ENCODE assay signal across 21 cellular contexts in genomic region chr3:99313481-99313880, GRCh38.
DNase-seq lines count a peak whose midpoint lies in the region; ATAC-seq, FAIRE-seq and TF ChIP-seq lines count a peak whose summit lies in the region.
"Had no signal": no experiment of that assay in that cellular context is flagged by ENCODE, and none has a peak within 500 bp of the region (broad histone marks: within the 10 kb centered on the region; RNA-seq: fewer than 3 reads in every experiment).

No MANE protein-coding gene starts in this region.

- H3K27me3 ChIP-seq in IMR-90 (ENCODE audit: control insufficient read depth, insufficient read depth, low read length) (no peaks in the 10 kb centered on the region), fibroblast of lung (ENCODE audit: control insufficient read depth, insufficient read depth, low read length) (no peaks in the 10 kb centered on the region)
- H3K27me3 ChIP-seq: BE2C had no signal

- no peak overlapping the region for H2BK20ac ChIP-seq in IMR-90 (ENCODE audit: low read depth, low read length)

- DNase-seq in IMR-90 (peak; percentile 47), brain pericyte (ENCODE audit: low read depth, low spot score) (peak; percentile 57), fibroblast of lung (ENCODE audit: low read depth in 2 of 2) (peak; percentile 34 to 83), osteocyte (ENCODE audit: extremely low spot score, unreplicated experiment) (no peak), H54 (ENCODE audit: insufficient read length, low spot score) (no peak), NCI-H2196 (lab: John Stamatoyannopoulos, UW; ENCODE audit: unreplicated experiment) (no peak), glutamatergic neuron (no peak)
- DNase-seq: ACHN; BE2C; CD4-positive, alpha-beta memory T cell; DMS79 treated with DMSO at 0.1 percent for 48 hours; GF-D8; GM23248; NCI-H1092 treated with DMSO at 0.1 percent for 48 hours; NCI-H1694; NCI-H2107; NCI-H69; NK-92 treated with Interleukin-12 subunit alpha and Interleukin-12 subunit beta, amount 100 ng/mL, for 24 hours had no signal

- H3K9me3 ChIP-seq in IMR-90 (ENCODE audit: control insufficient read depth, insufficient read depth, low read length): peaks cover 4% of the 10 kb centered on the region; the same call in 1 of the 2 replicates
- no peaks in the 10 kb centered on the region for H3K9me3 ChIP-seq in fibroblast of lung (ENCODE audit: control insufficient read depth, insufficient read depth, low read depth, low read length)
- H3K9me3 ChIP-seq: BE2C had no signal

- H3K27me3 Mint-ChIP-seq in osteocyte (ENCODE audit: unreplicated experiment) (no peaks in the 10 kb centered on the region), glutamatergic neuron (ENCODE audit: unreplicated experiment) (no peaks in the 10 kb centered on the region)
- H3K27me3 Mint-ChIP-seq: CD4-positive, alpha-beta memory T cell had no signal

- H3K9me3 Mint-ChIP-seq in osteocyte (ENCODE audit: unreplicated experiment): peaks cover 32% of the 10 kb centered on the region
- peaks cover under 1% of the 10 kb centered on the region for H3K9me3 Mint-ChIP-seq in glutamatergic neuron (ENCODE audit: unreplicated experiment)

- no peaks in the 10 kb centered on the region for H4K20me1 ChIP-seq in IMR-90 (ENCODE audit: insufficient read depth, low read length)
- no peaks in the 10 kb centered on the region for H4K20me1 ChIP-seq in fibroblast of lung (ENCODE audit: control insufficient read depth, extremely low read depth, insufficient read depth, low read length)

- no peaks in the 10 kb centered on the region for H3K79me2 ChIP-seq in fibroblast of lung (ENCODE audit: control insufficient read depth, insufficient read depth, low read length)

- H3K4me1 Mint-ChIP-seq in osteocyte (ENCODE audit: unreplicated experiment) (peaks cover 61% of the 10 kb centered on the region), glutamatergic neuron (ENCODE audit: low read depth, unreplicated experiment) (no peaks in the 10 kb centered on the region)
- H3K4me1 Mint-ChIP-seq: CD4-positive, alpha-beta memory T cell had no signal

- H2BK5ac ChIP-seq in IMR-90 (ENCODE audit: low read depth, low read length, poor library complexity, severe bottlenecking): no peak overlapping the region

- no peak overlapping the region for H2AK5ac ChIP-seq in IMR-90 (ENCODE audit: low read depth, low read length)

- H4K5ac ChIP-seq in IMR-90 (ENCODE audit: low read depth, low read length): no peak overlapping the region

- CTCF ChIA-PET in IMR-90 (lab: Yijun Ruan, JAX): no interaction called here

- BruUV-seq in IMR-90 (replicated peaks; lab: Mats Ljungman, UMichigan): no TSS peak

- peak overlapping the region; percentile 93 for H3K27ac Mint-ChIP-seq in osteocyte (ENCODE audit: unreplicated experiment)
- H3K27ac Mint-ChIP-seq in glutamatergic neuron (ENCODE audit: unreplicated experiment): no peak overlapping the region
- H3K27ac Mint-ChIP-seq: CD4-positive, alpha-beta memory T cell had no signal

- no peak overlapping the region for H2AK9ac ChIP-seq in IMR-90 (replicated peaks; ENCODE audit: low read depth, low read length, poor library complexity)

- H3K14ac ChIP-seq in IMR-90 (replicated peaks; ENCODE audit: low read depth, low read length): no peak overlapping the region

- H3K36me3 Mint-ChIP-seq in osteocyte (ENCODE audit: unreplicated experiment) (peaks cover 30% of the 10 kb centered on the region), glutamatergic neuron (ENCODE audit: unreplicated experiment) (no peaks in the 10 kb centered on the region)

- H4K91ac ChIP-seq in IMR-90 (ENCODE audit: insufficient read depth, low read depth, low read length): no peak overlapping the region

- intact Hi-C loops in IMR-90 (cut with micrococcal nuclease): no loop called here

- H3K4me2 ChIP-seq in IMR-90 (ENCODE audit: low read depth, low read length): no peak overlapping the region
- H3K4me2 ChIP-seq in fibroblast of lung (ENCODE audit: extremely low read depth, insufficient read depth, low read length): no peak overlapping the region

- H3K4me3 Mint-ChIP-seq in osteocyte (ENCODE audit: unreplicated experiment) (no peak overlapping the region), glutamatergic neuron (ENCODE audit: unreplicated experiment) (no peak overlapping the region)
- H3K4me3 Mint-ChIP-seq: CD4-positive, alpha-beta memory T cell had no signal

- no peak for FAIRE-seq in H54 (lab: Jason Lieb, UNC)
- FAIRE-seq: D721Med, GM19239 had no signal

- H2AFZ ChIP-seq in IMR-90 (replicated peaks; ENCODE audit: low read length, poor library complexity): no peak overlapping the region
- no peak overlapping the region for H2AFZ ChIP-seq in fibroblast of lung (ENCODE audit: low read length)
- H2AFZ ChIP-seq: GM23248 had no signal

- no peak for TF ChIP-seq POLR2A in IMR-90 (IDR thresholded peaks at IDR 0.05; ENCODE audit: low read depth, low read length)
- no peak for TF ChIP-seq POLR2A in H54 (IDR thresholded peaks at IDR 0.05; ENCODE audit: low read depth, low read length)

- TF ChIP-seq CTCF in IMR-90 (conservative IDR thresholded peaks at IDR 0.05; ENCODE audit: low read depth, low read length) (no peak), fibroblast of lung (conservative IDR thresholded peaks at IDR 0.05 in 1 of 2, IDR thresholded peaks at IDR 0.05 in 1 of 2; ENCODE audit: low read depth in 1 of 2, low read length in 2 of 2) (no peak), osteocyte (IDR thresholded peaks at IDR 0.05) (no peak), glutamatergic neuron (IDR thresholded peaks at IDR 0.05; ENCODE audit: partially characterized antibody, unreplicated experiment) (no peak)

- no peak overlapping the region for H3K4me3 ChIP-seq in IMR-90 (ENCODE audit: insufficient read depth, low read depth, low read length)
- H3K4me3 ChIP-seq in fibroblast of lung (replicated peaks in 1 of 4; ENCODE audit: control extremely low read depth in 1 of 4, insufficient read depth in 1 of 4, low read depth in 3 of 4, low read length in 4 of 4): no peak overlapping the region
- H3K4me3 ChIP-seq: GM23248 had no signal

- ATAC-seq in IMR-90 (ENCODE audit: low read depth): peak; percentile 40
- no peak for ATAC-seq in GM21786 (IDR thresholded peaks at IDR 0.05; ENCODE audit: unreplicated experiment)

- TF ChIP-seq RAD21 in IMR-90 (IDR thresholded peaks at IDR 0.05; ENCODE audit: low read length): no peak

- H3K56ac ChIP-seq in IMR-90 (ENCODE audit: extremely low read depth, insufficient read depth, low read length): no peak overlapping the region

- H3K18ac ChIP-seq in IMR-90 (ENCODE audit: low read depth, low read length): no peak overlapping the region

- in situ Hi-C loops in IMR-90 (cut with MboI; ENCODE audit: low sequenced_read_pairs): no loop called here

- H3K36me3 ChIP-seq in IMR-90 (ENCODE audit: control insufficient read depth, insufficient read depth, low read length) (no peaks in the 10 kb centered on the region), fibroblast of lung (ENCODE audit: control insufficient read depth, insufficient read depth, low read length) (no peaks in the 10 kb centered on the region)
- H3K36me3 ChIP-seq: BE2C had no signal

- POLR2A ChIA-PET in IMR-90 (lab: Charles Lee; ENCODE audit: unreplicated experiment): no interaction called here

- H2BK120ac ChIP-seq in IMR-90 (ENCODE audit: low read depth, low read length): no peak overlapping the region

- no peak overlapping the region for H2BK15ac ChIP-seq in IMR-90 (ENCODE audit: low read depth, low read length)

- H3K4ac ChIP-seq in IMR-90 (ENCODE audit: low read depth, low read length): no peak overlapping the region

- no peak overlapping the region for H4K8ac ChIP-seq in IMR-90 (ENCODE audit: low read depth in 2 of 2, low read length in 2 of 2)

- no peak overlapping the region for H3K23ac ChIP-seq in IMR-90 (ENCODE audit: low read depth, low read length)

- dilution Hi-C loops in IMR-90 (cut with HindIII; ENCODE audit: low sequenced_read_pairs, unreplicated experiment): no loop called here

- no peak overlapping the region for H3K27ac ChIP-seq in IMR-90 (ENCODE audit: insufficient read depth, low read length)
- H3K27ac ChIP-seq in fibroblast of lung (ENCODE audit: insufficient read depth, low read length): no peak overlapping the region
- H3K27ac ChIP-seq: GM23248 had no signal

- H3K4me1 ChIP-seq in IMR-90 (ENCODE audit: control insufficient read depth, insufficient read depth, low read length) (peaks cover 3% of the 10 kb centered on the region; the same call in 1 of the 2 replicates), fibroblast of lung (ENCODE audit: control insufficient read depth, extremely low read depth, insufficient read depth, low read length) (peaks cover 9% of the 10 kb centered on the region)
- H3K4me1 ChIP-seq: BE2C had no signal

- no peaks in the 10 kb centered on the region for H3K79me1 ChIP-seq in IMR-90 (ENCODE audit: low read depth in 1 of 2, low read length in 2 of 2)

- H3K9me1 ChIP-seq in IMR-90 (ENCODE audit: insufficient read depth, low read length): no peaks in the 10 kb centered on the region

- H3K9ac ChIP-seq in IMR-90 (ENCODE audit: low read depth, low read length) (no peak overlapping the region), fibroblast of lung (ENCODE audit: insufficient read depth, low read length) (no peak overlapping the region)
- H3K9ac ChIP-seq: GM23248 had no signal

TF ChIP-seq in IMR-90, 13 proteins besides CTCF, POLR2A, EP300 and RAD21:
- TF ChIP-seq RCOR1 (IDR thresholded peaks at IDR 0.05; ENCODE audit: insufficient replicate concordance, low read length): no peak
- no peak for TF ChIP-seq BHLHE40 (IDR thresholded peaks at IDR 0.05; ENCODE audit: low read depth, low read length)
- TF ChIP-seq MAZ (IDR thresholded peaks at IDR 0.05; ENCODE audit: borderline replicate concordance, low read depth, low read length): no peak
- TF ChIP-seq CHD1 (IDR thresholded peaks at IDR 0.05; ENCODE audit: low read depth, low read length): no peak
- no peak for TF ChIP-seq ELK1 (IDR thresholded peaks at IDR 0.05; ENCODE audit: borderline replicate concordance, low read depth, low read length)
- no peak for TF ChIP-seq RFX5 (IDR thresholded peaks at IDR 0.05; ENCODE audit: low read depth, low read length)
- TF ChIP-seq FOS (IDR thresholded peaks at IDR 0.05; ENCODE audit: low read depth, low read length): no peak
- no peak for TF ChIP-seq SMC3 (IDR thresholded peaks at IDR 0.05; ENCODE audit: low read depth, low read length)
- no peak for TF ChIP-seq NFE2L2 (IDR thresholded peaks at IDR 0.05; ENCODE audit: low read depth, low read length)
- TF ChIP-seq CEBPB (IDR thresholded peaks at IDR 0.05; ENCODE audit: low read depth, low read length): no peak

Comparison
In these comparisons a context has a peak if more than half of its experiments do, and no peak if none do; other contexts are left out.
1. DNase-seq: peak in IMR-90 (single experiment), brain pericyte (single experiment) and fibroblast of lung (2 of 2); none in osteocyte (single experiment), H54 (single experiment), NCI-H2196 (single experiment) and glutamatergic neuron (single experiment).